In genomic region chrX:138954976-138955375, GRCh38 we compare ENCODE assay signal across 9 cellular contexts.
"Had no signal": no experiment of that assay in that cellular context is flagged by ENCODE, and none has a peak within 500 bp of the region (broad histone marks: within the 10 kb centered on the region; RNA-seq: fewer than 3 reads in every experiment).

No MANE protein-coding gene starts in this region.

- H2AFZ ChIP-seq: GM23248 had no signal

- H3K27ac ChIP-seq: HL-60 had no signal

- H3K4me3 ChIP-seq: GM23248, HAP-1 had no signal

- H3K9me3 ChIP-seq: HAP-1 had no signal

- H3K4me1 ChIP-seq: HAP-1 had no signal

- DNase-seq: GM23248, GOT3, H7, HFFc6, Kasumi-1, KG1 had no signal

- H3K36me3 ChIP-seq: HAP-1 had no signal

- H3K9ac ChIP-seq: GM23248 had no signal

- ATAC-seq: HCT116 had no signal
